ENCODE assay signal across 20 cellular contexts in genomic region chr1:168957818-168958217, GRCh38.
"Had no signal": no experiment of that assay in that cellular context is flagged by ENCODE, and none has a peak within 500 bp of the region (broad histone marks: within the 10 kb centered on the region; RNA-seq: fewer than 3 reads in every experiment).

No MANE protein-coding gene starts in this region.

- H3K9me3 ChIP-seq: gastroesophageal sphincter, left lung, lower lobe of right lung, mucosa of descending colon had no signal

- H3K27me3 ChIP-seq: dorsolateral prefrontal cortex, esophagus muscularis mucosa, foreskin keratinocyte, gastroesophageal sphincter, heart left ventricle, hepatocyte, left lung had no signal

- H3K4me3 ChIP-seq: coronary artery, dorsolateral prefrontal cortex, esophagus muscularis mucosa, gastroesophageal sphincter, heart left ventricle, hepatocyte, left lung, lower lobe of right lung, mucosa of descending colon had no signal

- H3K36me3 ChIP-seq: esophagus muscularis mucosa, gastroesophageal sphincter, heart left ventricle, left lung, lower lobe of right lung had no signal

- H3K27ac ChIP-seq: coronary artery, dorsolateral prefrontal cortex, esophagus muscularis mucosa, foreskin keratinocyte, gastroesophageal sphincter, heart left ventricle, left lung, lower lobe of right lung had no signal

- H3K4me1 ChIP-seq: esophagus muscularis mucosa, foreskin keratinocyte, gastroesophageal sphincter, left lung, lower lobe of right lung had no signal

- DNase-seq: dermis blood vessel endothelial cell; dorsolateral prefrontal cortex; effector CD4-positive, alpha-beta T cell; effector memory CD4-positive, alpha-beta T cell; foreskin keratinocyte; heart left ventricle; hypothalamus; immature natural killer cell; left cardiac atrium; left lung; left ventricle myocardium superior; lower lobe of right lung; mesenchymal stem cell; mucosa of descending colon; naive B cell; naive thymus-derived CD8-positive, alpha-beta T cell had no signal
